ENCODE assay signal across 15 cellular contexts in the genomic region with DNA sequence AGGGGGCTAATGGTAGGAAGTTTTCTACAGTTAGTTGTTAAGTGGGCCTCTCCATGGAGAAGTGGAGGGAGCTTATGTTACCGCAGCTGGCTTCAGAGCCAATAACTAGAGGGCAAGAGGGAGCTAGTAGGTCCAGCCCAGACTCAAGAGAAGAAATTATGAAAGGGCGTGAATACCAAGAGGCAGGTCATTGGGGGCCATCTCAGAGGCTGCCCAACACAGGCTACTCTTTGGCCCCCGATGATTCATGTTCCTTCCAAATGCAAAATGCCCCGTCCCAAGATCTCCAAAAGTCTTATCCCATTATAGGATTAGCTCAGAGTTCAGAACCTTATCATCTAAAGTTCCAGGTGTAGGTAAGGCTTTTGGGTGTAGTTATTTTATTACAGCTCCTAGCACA.
DNase-seq lines count a peak whose midpoint lies in the region; ATAC-seq, FAIRE-seq and TF ChIP-seq lines count a peak whose summit lies in the region.
"Had no signal": no experiment of that assay in that cellular context is flagged by ENCODE, and none has a peak within 500 bp of the region (broad histone marks: within the 10 kb centered on the region; RNA-seq: fewer than 3 reads in every experiment).

No MANE protein-coding gene starts in this region.

- H3K79me2 ChIP-seq in trophoblast cell (ENCODE audit: control insufficient read depth, insufficient read depth, low read length, poor library complexity): peaks cover 1% of the 10 kb centered on the region

- no peak for TF ChIP-seq CTCF in pancreas (IDR thresholded peaks at IDR 0.05)

- no peak overlapping the region for H3K4ac ChIP-seq in trophoblast cell (ENCODE audit: low read depth, low read length)

- in situ Hi-C loops in G401 (cut with HindIII; ENCODE audit: low sequenced_read_pairs): no loop called here

- H3K36me3 ChIP-seq in duodenal mucosa (ENCODE audit: control insufficient read depth in 1 of 2, insufficient read depth in 2 of 2, low read length in 2 of 2) (no peaks in the 10 kb centered on the region), trophoblast cell (ENCODE audit: control insufficient read depth in 1 of 2, insufficient read depth in 2 of 2, low read length in 2 of 2) (peaks cover 2 to 3% of the 10 kb centered on the region in 2 experiments), pancreas (no peaks in the 10 kb centered on the region)
- H3K36me3 ChIP-seq: thoracic aorta had no signal

- WGBS in trophoblast cell (ENCODE audit: extremely low coverage, insufficient coverage, insufficient read length): no CpG with 5 or more reads among the region's 4 CpGs
- WGBS in pancreas, 2 donors: 87 to 98% methylated on average over 4 of the region's 4 CpGs

- H3K4me2 ChIP-seq in trophoblast cell (ENCODE audit: low read length): no peak overlapping the region

- H3K27me3 ChIP-seq in duodenal mucosa (ENCODE audit: control insufficient read depth in 1 of 2, insufficient read depth in 2 of 2, low read length in 2 of 2) (no peaks in the 10 kb centered on the region), trophoblast cell (ENCODE audit: insufficient read depth, low read length) (no peaks in the 10 kb centered on the region), pancreas (no peaks in the 10 kb centered on the region)
- H3K27me3 ChIP-seq: SJSA1 had no signal

- FAIRE-seq in pancreas (lab: Jason Lieb, UNC): no peak

- H3K79me1 ChIP-seq in trophoblast cell (ENCODE audit: low read length): peaks cover 3% of the 10 kb centered on the region

- DNase-seq in DMS79 treated with DMSO at 0.1 percent for 48 hours (lab: John Stamatoyannopoulos, UW) (peak; percentile 8), DMS79 (lab: John Stamatoyannopoulos, UW) (no peak), NCI-H82 (lab: John Stamatoyannopoulos, UW) (peak; percentile 64), trophoblast cell (no peak), pancreas (no peak), NCI-H2227 (lab: John Stamatoyannopoulos, UW; ENCODE audit: unreplicated experiment) (no peak), G401 (ENCODE audit: low spot score) (no peak)
- DNase-seq: activated naive CD4-positive, alpha-beta T cell; GOT3; naive thymus-derived CD4-positive, alpha-beta T cell; NCI-H524 treated with DMSO at 0.1 percent for 48 hours had no signal

- no peak overlapping the region for H3K23ac ChIP-seq in trophoblast cell (ENCODE audit: low read length)

- H2BK5ac ChIP-seq in trophoblast cell (ENCODE audit: low read depth, low read length, poor library complexity): no peak overlapping the region

- no peak overlapping the region for H2BK12ac ChIP-seq in trophoblast cell (ENCODE audit: low read length)

- H3K9ac ChIP-seq in duodenal mucosa (ENCODE audit: low read depth in 1 of 2, low read length in 2 of 2) (no peak overlapping the region), trophoblast cell (ENCODE audit: low read length) (no peak overlapping the region)

- H2AFZ ChIP-seq in trophoblast cell (ENCODE audit: insufficient read depth, low read length, poor library complexity): no peak overlapping the region

- no peak overlapping the region for H4K12ac ChIP-seq in trophoblast cell (ENCODE audit: low read depth, low read length)

- H3K4me1 ChIP-seq in duodenal mucosa (ENCODE audit: control insufficient read depth in 1 of 2, insufficient read depth in 2 of 2, low read length in 2 of 2) (peaks cover 32 to 72% of the 10 kb centered on the region in 2 donors), trophoblast cell (ENCODE audit: control insufficient read depth in 1 of 2, insufficient read depth in 2 of 2, low read length in 2 of 2) (peaks cover 5 to 22% of the 10 kb centered on the region in 2 experiments), pancreas (peaks cover 22 to 72% (median 36%) of the 10 kb centered on the region in 3 donors)

- H3K27ac ChIP-seq in duodenal mucosa (ENCODE audit: low read depth, low read length) (peak overlapping the region; percentile 26), trophoblast cell (ENCODE audit: low read depth, low read length) (no peak overlapping the region), pancreas (peak overlapping the region in 2 of 4 donors; percentile 22 to 79)
- H3K27ac ChIP-seq: 22Rv1, SJSA1 had no signal

- ATAC-seq in pancreas: no peak
- ATAC-seq: naive thymus-derived CD4-positive, alpha-beta T cell had no signal

- intact Hi-C loops in pancreas (cut with DNase I): no loop called here

- H3K14ac ChIP-seq in trophoblast cell (ENCODE audit: low read length): no peak overlapping the region

- no peak overlapping the region for H2BK120ac ChIP-seq in trophoblast cell (ENCODE audit: insufficient read depth, low read length, poor library complexity)

- no peak overlapping the region for H3K4me3 ChIP-seq in duodenal mucosa (ENCODE audit: low read depth in 1 of 2, low read length in 2 of 2)
- no peak overlapping the region for H3K4me3 ChIP-seq in trophoblast cell (ENCODE audit: low read depth, low read length)
- no peak overlapping the region for H3K4me3 ChIP-seq in pancreas
- H3K4me3 ChIP-seq: SJSA1, thoracic aorta had no signal

- no peak overlapping the region for H4K91ac ChIP-seq in trophoblast cell (ENCODE audit: low read depth, low read length)

- peak overlapping the region; percentile 21 for H2AK5ac ChIP-seq in trophoblast cell (ENCODE audit: low read length)

- H4K8ac ChIP-seq in trophoblast cell (ENCODE audit: low read depth, low read length): no peak overlapping the region

- no peak overlapping the region for H3K18ac ChIP-seq in trophoblast cell (ENCODE audit: low read length)

- H3K9me3 ChIP-seq in duodenal mucosa (ENCODE audit: control insufficient read depth in 1 of 2, low read length in 2 of 2) (no peaks in the 10 kb centered on the region), trophoblast cell (ENCODE audit: insufficient read depth, low read depth, low read length) (no peaks in the 10 kb centered on the region), pancreas (no peaks in the 10 kb centered on the region)
- H3K9me3 ChIP-seq: SJSA1, thoracic aorta had no signal

Comparison
In these comparisons a context has a peak if more than half of its experiments do, and no peak if none do; other contexts are left out.
1. DNase-seq: peak in DMS79 treated with DMSO at 0.1 percent for 48 hours (single experiment) and NCI-H82 (single experiment); none in DMS79 (single experiment), trophoblast cell (0 of 2), pancreas (0 of 6), NCI-H2227 (single experiment) and G401 (single experiment).